ENCODE assay signal across 1 cellular context in the genomic region with DNA sequence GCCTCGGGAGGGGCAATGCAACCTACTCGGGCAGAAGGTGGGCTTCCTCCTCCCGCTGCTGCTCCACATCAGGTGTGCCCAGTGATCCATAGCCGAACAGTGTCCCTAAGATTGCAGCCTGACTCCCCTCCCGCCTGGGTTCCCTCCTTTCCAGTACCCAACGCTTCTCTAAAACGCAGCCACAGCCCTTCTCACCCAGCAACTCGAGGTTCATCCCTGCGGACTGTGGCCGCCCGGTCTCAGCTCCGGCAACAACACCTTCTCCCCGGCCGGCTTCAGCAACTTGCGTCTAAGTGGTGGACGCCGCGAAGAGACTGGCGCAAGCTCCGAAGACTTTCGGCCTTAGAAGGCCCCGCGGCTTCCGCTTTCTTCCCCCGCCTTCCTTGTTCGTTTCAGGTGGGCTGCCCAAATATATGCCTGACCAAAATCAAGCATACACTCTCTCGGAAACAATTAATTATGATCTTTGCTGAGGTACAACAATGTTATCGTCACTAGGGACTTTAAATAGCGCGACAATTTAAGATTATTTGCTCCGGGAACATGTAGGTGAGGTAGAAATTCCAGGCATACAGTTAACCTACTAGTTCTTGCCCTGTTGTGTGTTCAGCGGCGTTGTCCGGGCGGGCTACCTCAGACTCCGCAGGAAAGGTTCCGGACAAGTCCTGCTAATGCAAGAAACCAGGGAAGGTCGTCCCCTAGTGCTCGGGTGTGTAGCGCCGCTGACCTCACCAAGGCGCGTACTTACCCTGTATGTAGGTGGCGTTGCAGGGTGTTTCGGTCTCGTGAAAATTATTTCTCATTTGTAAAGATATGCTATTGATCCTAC.
TF ChIP-seq lines count a peak whose summit lies in the region.

A gene with protein sequence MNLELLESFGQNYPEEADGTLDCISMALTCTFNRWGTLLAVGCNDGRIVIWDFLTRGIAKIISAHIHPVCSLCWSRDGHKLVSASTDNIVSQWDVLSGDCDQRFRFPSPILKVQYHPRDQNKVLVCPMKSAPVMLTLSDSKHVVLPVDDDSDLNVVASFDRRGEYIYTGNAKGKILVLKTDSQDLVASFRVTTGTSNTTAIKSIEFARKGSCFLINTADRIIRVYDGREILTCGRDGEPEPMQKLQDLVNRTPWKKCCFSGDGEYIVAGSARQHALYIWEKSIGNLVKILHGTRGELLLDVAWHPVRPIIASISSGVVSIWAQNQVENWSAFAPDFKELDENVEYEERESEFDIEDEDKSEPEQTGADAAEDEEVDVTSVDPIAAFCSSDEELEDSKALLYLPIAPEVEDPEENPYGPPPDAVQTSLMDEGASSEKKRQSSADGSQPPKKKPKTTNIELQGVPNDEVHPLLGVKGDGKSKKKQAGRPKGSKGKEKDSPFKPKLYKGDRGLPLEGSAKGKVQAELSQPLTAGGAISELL (minus strand): TSS at position 319 of the 829 bp plus-strand sequence. CDS start 105 bp downstream, at position 214.

TF ChIP-seq in WTC11, 78 proteins besides CTCF, POLR2A, EP300 and RAD21 (continued from another document):
- TF ChIP-seq, protein P1, sequence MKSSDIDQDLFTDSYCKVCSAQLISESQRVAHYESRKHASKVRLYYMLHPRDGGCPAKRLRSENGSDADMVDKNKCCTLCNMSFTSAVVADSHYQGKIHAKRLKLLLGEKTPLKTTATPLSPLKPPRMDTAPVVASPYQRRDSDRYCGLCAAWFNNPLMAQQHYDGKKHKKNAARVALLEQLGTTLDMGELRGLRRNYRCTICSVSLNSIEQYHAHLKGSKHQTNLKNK (CRISPR knock-in tag; IDR thresholded peaks at IDR 0.05): peak; percentile 66; the same call in 1 of the 2 replicates
- TF ChIP-seq ZNF219 (CRISPR knock-in tag; IDR thresholded peaks at IDR 0.05; ENCODE audit: borderline replicate concordance): no peak
- TF ChIP-seq NFE2L1 (CRISPR knock-in tag; IDR thresholded peaks at IDR 0.05): 0 out of 2 replicates have a peak, but pooled peaks have one; percentile 46
- peak; percentile 99 for TF ChIP-seq FOXK1 (CRISPR knock-in tag; IDR thresholded peaks at IDR 0.05)
- TF ChIP-seq ESRRA (CRISPR knock-in tag; IDR thresholded peaks at IDR 0.05; ENCODE audit: borderline replicate concordance): no peak
- TF ChIP-seq ZBTB21 (CRISPR knock-in tag; IDR thresholded peaks at IDR 0.05; ENCODE audit: borderline replicate concordance): no peak
- TF ChIP-seq, protein P2, sequence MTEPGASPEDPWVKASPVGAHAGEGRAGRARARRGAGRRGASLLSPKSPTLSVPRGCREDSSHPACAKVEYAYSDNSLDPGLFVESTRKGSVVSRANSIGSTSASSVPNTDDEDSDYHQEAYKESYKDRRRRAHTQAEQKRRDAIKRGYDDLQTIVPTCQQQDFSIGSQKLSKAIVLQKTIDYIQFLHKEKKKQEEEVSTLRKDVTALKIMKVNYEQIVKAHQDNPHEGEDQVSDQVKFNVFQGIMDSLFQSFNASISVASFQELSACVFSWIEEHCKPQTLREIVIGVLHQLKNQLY (CRISPR knock-in tag; IDR thresholded peaks at IDR 0.05): no peak
- TF ChIP-seq, protein P3, sequence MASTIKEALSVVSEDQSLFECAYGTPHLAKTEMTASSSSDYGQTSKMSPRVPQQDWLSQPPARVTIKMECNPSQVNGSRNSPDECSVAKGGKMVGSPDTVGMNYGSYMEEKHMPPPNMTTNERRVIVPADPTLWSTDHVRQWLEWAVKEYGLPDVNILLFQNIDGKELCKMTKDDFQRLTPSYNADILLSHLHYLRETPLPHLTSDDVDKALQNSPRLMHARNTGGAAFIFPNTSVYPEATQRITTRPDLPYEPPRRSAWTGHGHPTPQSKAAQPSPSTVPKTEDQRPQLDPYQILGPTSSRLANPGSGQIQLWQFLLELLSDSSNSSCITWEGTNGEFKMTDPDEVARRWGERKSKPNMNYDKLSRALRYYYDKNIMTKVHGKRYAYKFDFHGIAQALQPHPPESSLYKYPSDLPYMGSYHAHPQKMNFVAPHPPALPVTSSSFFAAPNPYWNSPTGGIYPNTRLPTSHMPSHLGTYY (CRISPR knock-in tag; IDR thresholded peaks at IDR 0.05): no peak
- peak; percentile 4; the same call in 1 of the 2 replicates for TF ChIP-seq HMGA2 (CRISPR knock-in tag; IDR thresholded peaks at IDR 0.05)
- TF ChIP-seq, protein P4, sequence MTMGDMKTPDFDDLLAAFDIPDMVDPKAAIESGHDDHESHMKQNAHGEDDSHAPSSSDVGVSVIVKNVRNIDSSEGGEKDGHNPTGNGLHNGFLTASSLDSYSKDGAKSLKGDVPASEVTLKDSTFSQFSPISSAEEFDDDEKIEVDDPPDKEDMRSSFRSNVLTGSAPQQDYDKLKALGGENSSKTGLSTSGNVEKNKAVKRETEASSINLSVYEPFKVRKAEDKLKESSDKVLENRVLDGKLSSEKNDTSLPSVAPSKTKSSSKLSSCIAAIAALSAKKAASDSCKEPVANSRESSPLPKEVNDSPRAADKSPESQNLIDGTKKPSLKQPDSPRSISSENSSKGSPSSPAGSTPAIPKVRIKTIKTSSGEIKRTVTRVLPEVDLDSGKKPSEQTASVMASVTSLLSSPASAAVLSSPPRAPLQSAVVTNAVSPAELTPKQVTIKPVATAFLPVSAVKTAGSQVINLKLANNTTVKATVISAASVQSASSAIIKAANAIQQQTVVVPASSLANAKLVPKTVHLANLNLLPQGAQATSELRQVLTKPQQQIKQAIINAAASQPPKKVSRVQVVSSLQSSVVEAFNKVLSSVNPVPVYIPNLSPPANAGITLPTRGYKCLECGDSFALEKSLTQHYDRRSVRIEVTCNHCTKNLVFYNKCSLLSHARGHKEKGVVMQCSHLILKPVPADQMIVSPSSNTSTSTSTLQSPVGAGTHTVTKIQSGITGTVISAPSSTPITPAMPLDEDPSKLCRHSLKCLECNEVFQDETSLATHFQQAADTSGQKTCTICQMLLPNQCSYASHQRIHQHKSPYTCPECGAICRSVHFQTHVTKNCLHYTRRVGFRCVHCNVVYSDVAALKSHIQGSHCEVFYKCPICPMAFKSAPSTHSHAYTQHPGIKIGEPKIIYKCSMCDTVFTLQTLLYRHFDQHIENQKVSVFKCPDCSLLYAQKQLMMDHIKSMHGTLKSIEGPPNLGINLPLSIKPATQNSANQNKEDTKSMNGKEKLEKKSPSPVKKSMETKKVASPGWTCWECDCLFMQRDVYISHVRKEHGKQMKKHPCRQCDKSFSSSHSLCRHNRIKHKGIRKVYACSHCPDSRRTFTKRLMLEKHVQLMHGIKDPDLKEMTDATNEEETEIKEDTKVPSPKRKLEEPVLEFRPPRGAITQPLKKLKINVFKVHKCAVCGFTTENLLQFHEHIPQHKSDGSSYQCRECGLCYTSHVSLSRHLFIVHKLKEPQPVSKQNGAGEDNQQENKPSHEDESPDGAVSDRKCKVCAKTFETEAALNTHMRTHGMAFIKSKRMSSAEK (CRISPR knock-in tag; IDR thresholded peaks at IDR 0.05; ENCODE audit: borderline replicate concordance): peak; percentile 42; the same call in 1 of the 2 replicates
- TF ChIP-seq MYBL2 (CRISPR knock-in tag; IDR thresholded peaks at IDR 0.05): peak; percentile 81; the same call in 1 of the 2 replicates
- peak; percentile 24; the same call in 1 of the 2 replicates for TF ChIP-seq E2F5 (CRISPR knock-in tag; IDR thresholded peaks at IDR 0.05)
- TF ChIP-seq IRF2 (CRISPR knock-in tag; IDR thresholded peaks at IDR 0.05; ENCODE audit: borderline replicate concordance, low read depth): no peak
- TF ChIP-seq ATF6 (CRISPR knock-in tag; IDR thresholded peaks at IDR 0.05): no peak
- no peak for TF ChIP-seq EMX1 (CRISPR knock-in tag; IDR thresholded peaks at IDR 0.05)
- TF ChIP-seq TEAD4 (CRISPR knock-in tag; IDR thresholded peaks at IDR 0.05): peak; percentile 75; the same call in 1 of the 2 replicates
- TF ChIP-seq GABPB1 (CRISPR knock-in tag; IDR thresholded peaks at IDR 0.05): peak; percentile 82
- TF ChIP-seq ETV6 (CRISPR knock-in tag; IDR thresholded peaks at IDR 0.05): peak; percentile 87
- peak; percentile 27; the same call in 1 of the 2 replicates for TF ChIP-seq IRF1 (CRISPR knock-in tag; IDR thresholded peaks at IDR 0.05)
- TF ChIP-seq FOXJ3 (CRISPR knock-in tag; IDR thresholded peaks at IDR 0.05; ENCODE audit: borderline replicate concordance): no peak
- TF ChIP-seq, protein P5, sequence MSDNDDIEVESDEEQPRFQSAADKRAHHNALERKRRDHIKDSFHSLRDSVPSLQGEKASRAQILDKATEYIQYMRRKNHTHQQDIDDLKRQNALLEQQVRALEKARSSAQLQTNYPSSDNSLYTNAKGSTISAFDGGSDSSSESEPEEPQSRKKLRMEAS (CRISPR knock-in tag; IDR thresholded peaks at IDR 0.05): peak; percentile 63; the same call in 1 of the 2 replicates
- TF ChIP-seq ZNF317 (CRISPR knock-in tag; IDR thresholded peaks at IDR 0.05; ENCODE audit: borderline replicate concordance, low read depth): no peak
- no peak; the same call in 1 of the 2 replicates for TF ChIP-seq ATF1 (CRISPR knock-in tag; IDR thresholded peaks at IDR 0.05)
